In genomic region chr2:9333591-9334171, GRCh38 we compare ENCODE assay signal across 8 cellular contexts.
DNase-seq lines count a peak whose midpoint lies in the region; ATAC-seq and TF ChIP-seq lines count a peak whose summit lies in the region.

No MANE protein-coding gene starts in this region.

- DNase-seq in DMS53 treated with DMSO at 0.1 percent for 48 hours (lab: John Stamatoyannopoulos, UW; ENCODE audit: unreplicated experiment) (peak; percentile 62), KBM-7 (peak; percentile 68), RWPE2 (ENCODE audit: low spot score) (no peak), epithelial cell of prostate (ENCODE audit: low read depth, low spot score) (peak; percentile 50), mucosa of descending colon (peak in 2 of 3 donors; percentile 65 to 72)
- DNase-seq in activated CD4-positive, CD25-positive, alpha-beta regulatory T cell treated with anti-CD3 and anti-CD28 coated beads, Interleukin-2, amount 50 U/mL, for 72 hours: no peak

- H3K9me3 ChIP-seq in RWPE2 (ENCODE audit: severe bottlenecking) (no peaks in the 10 kb centered on the region), mucosa of descending colon (no peaks in the 10 kb centered on the region)

- no peaks in the 10 kb centered on the region for H3K27me3 ChIP-seq in RWPE2 (ENCODE audit: insufficient read depth, poor library complexity, severe bottlenecking)

- H3K27ac ChIP-seq in RWPE2 (ENCODE audit: poor library complexity, severe bottlenecking) (peak overlapping the region; percentile 12), epithelial cell of prostate (peak overlapping the region; percentile 42)

- in situ Hi-C loops in KBM-7 (cut with MboI; ENCODE audit: low pct_unique_long_range_greater_than_20kb, low sequenced_read_pairs): loop anchor here (25.0 kb wide), 1 partner anchor 196 kb away; no protein-coding TSS in a partner anchor

- ATAC-seq in RWPE2 (ENCODE audit: low read depth) (peak; percentile 70), mucosa of descending colon (peak; percentile 64), HG03378 (IDR thresholded peaks at IDR 0.05; ENCODE audit: unreplicated experiment) (no peak), HG02970 (IDR thresholded peaks at IDR 0.05; ENCODE audit: low FRiP score, unreplicated experiment) (no peak)

- H3K4me1 ChIP-seq in RWPE2 (ENCODE audit: insufficient read depth, poor library complexity, severe bottlenecking) (peaks cover 16% of the 10 kb centered on the region), mucosa of descending colon (ENCODE audit: low read depth) (peaks cover 32% of the 10 kb centered on the region)

- intact Hi-C loops in mucosa of descending colon (cut with DNase I, micrococcal nuclease): loop anchor here (5.0 to 10.0 kb wide), 2 partner anchors 129 to 191 kb away; partner anchors contain the start of gene ASAP2 (in 2 of the 2)

- peak; percentile 68 for TF ChIP-seq CTCF in RWPE2 (IDR thresholded peaks at IDR 0.05; ENCODE audit: poor library complexity, severe bottlenecking)
- TF ChIP-seq CTCF in mucosa of descending colon (IDR thresholded peaks at IDR 0.05): no peak

- H3K36me3 ChIP-seq in RWPE2 (ENCODE audit: low read depth) (peaks cover 82% of the 10 kb centered on the region), mucosa of descending colon (ENCODE audit: low read depth) (no peaks in the 10 kb centered on the region)

- no peak overlapping the region for H3K4me3 ChIP-seq in RWPE2 (ENCODE audit: severe bottlenecking)
- no peak overlapping the region for H3K4me3 ChIP-seq in mucosa of descending colon

Comparison
In these comparisons a context has a peak if more than half of its experiments do, and no peak if none do; other contexts are left out.
1. DNase-seq: peak in DMS53 treated with DMSO at 0.1 percent for 48 hours (single experiment), KBM-7 (single experiment), epithelial cell of prostate (single experiment) and mucosa of descending colon (2 of 3); none in RWPE2 (single experiment) and activated CD4-positive, CD25-positive, alpha-beta regulatory T cell treated with anti-CD3 and anti-CD28 coated beads, Interleukin-2, amount 50 U/mL, for 72 hours (single experiment).
2. ATAC-seq: peak in RWPE2 (single experiment) and mucosa of descending colon (single experiment); none in HG03378 (single experiment) and HG02970 (single experiment).